ENCODE assay signal across 19 cellular contexts in genomic region chr6:142048593-142048980, GRCh38.
"Had no signal": no experiment of that assay in that cellular context is flagged by ENCODE, and none has a peak within 500 bp of the region (broad histone marks: within the 10 kb centered on the region; RNA-seq: fewer than 3 reads in every experiment).

No MANE protein-coding gene starts in this region.

- H3K4me3 ChIP-seq: SJCRH30 had no signal

- H3K27me3 ChIP-seq: SJCRH30 had no signal

- FAIRE-seq: HTR-8/SVneo had no signal

- ATAC-seq: Right ventricle myocardium inferior, T-cell had no signal

- H3K9me3 ChIP-seq: SJCRH30 had no signal

- H3K27ac Mint-ChIP-seq: T-cell; T-helper 1 cell treated with Interleukin-12 subunit alpha and Interleukin-12 subunit beta and Interleukin-4 antibody, amounts not matched to agents 30 μg/mL and 1 μg/mL, for 36 hours had no signal

- H3K4me1 Mint-ChIP-seq: T-cell had no signal

- H3K36me3 Mint-ChIP-seq: T-cell had no signal

- H3K36me3 ChIP-seq: SJCRH30 had no signal

- H3K27ac ChIP-seq: SJCRH30 had no signal

- H3K4me1 ChIP-seq: SJCRH30 had no signal

- DNase-seq: Karpas-422, KG1, MM.1S, NCI-H1092 treated with DMSO at 0.1 percent for 48 hours, NCI-H1436, NCI-H187 treated with DMSO at 0.1 percent for 48 hours, NCI-H2029 treated with DMSO at 0.1 percent for 48 hours, NCI-H2171 treated with DMSO at 0.1 percent for 48 hours, NCI-H345, NCI-H446 treated with DMSO at 0.1 percent for 48 hours, NCI-H510A treated with DMSO at 0.1 percent for 48 hours, NCI-H526, SHP77 treated with DMSO at 0.1 percent for 48 hours, SJCRH30, SW 1271, T-cell had no signal

- H3K4me3 Mint-ChIP-seq: T-cell; T-helper 1 cell treated with Interleukin-12 subunit alpha and Interleukin-12 subunit beta and Interleukin-4 antibody, amounts not matched to agents 30 μg/mL and 1 μg/mL, for 36 hours had no signal
